In genomic region chr18:23673725-23674124, GRCh38 we compare ENCODE assay signal across 11 cellular contexts.
"Had no signal": no experiment of that assay in that cellular context is flagged by ENCODE, and none has a peak within 500 bp of the region (broad histone marks: within the 10 kb centered on the region; RNA-seq: fewer than 3 reads in every experiment).

No MANE protein-coding gene starts in this region.

- H3K4me1 Mint-ChIP-seq: nephron progenitor cell had no signal

- H3K9me3 ChIP-seq: psoas muscle, uterus had no signal

- H3K4me3 ChIP-seq: psoas muscle, uterus had no signal

- H3K4me1 ChIP-seq: psoas muscle, uterus had no signal

- FAIRE-seq: astrocyte, colon, endothelial cell of umbilical vein had no signal

- DNase-seq: activated CD4-positive, CD25-positive, alpha-beta regulatory T cell treated with anti-CD3 and anti-CD28 coated beads, Interleukin-2, amount 50 U/mL, for 72 hours; activated effector memory CD4-positive, alpha-beta T cell treated with anti-CD3 and anti-CD28 coated beads, Interleukin-2, amount 50 U/mL, for 16 hours; nephron progenitor cell; psoas muscle; stimulated activated CD4-positive, alpha-beta T cell treated with anti-CD3 and anti-CD28 coated beads, Interleukin-12 subunit alpha, Interleukin-12 subunit beta, amount 100 ng/mL, for 4 hours; stimulated activated CD4-positive, alpha-beta T cell treated with anti-CD3 and anti-CD28 coated beads, Interleukin-4, amount 100 ng/mL, for 1 hour; stimulated activated CD8-positive, alpha-beta memory T cell treated with anti-CD3 and anti-CD28 coated beads, Interleukin-4, amount 100 ng/mL, for 48 hours; uterus had no signal

- H3K27me3 ChIP-seq: uterus had no signal

- H3K4me3 Mint-ChIP-seq: nephron progenitor cell had no signal

- H3K9me3 Mint-ChIP-seq: nephron progenitor cell had no signal

- H3K36me3 ChIP-seq: uterus had no signal

- H3K27ac Mint-ChIP-seq: nephron progenitor cell had no signal

- ATAC-seq: psoas muscle had no signal

- H3K27ac ChIP-seq: psoas muscle, uterus had no signal
